In genomic region chr3:38015485-38015884, GRCh38 we compare ENCODE assay signal across 22 cellular contexts. TPM values are rescaled to one million over a fixed set of nuclear protein-coding genes. Genes with fewer than 3 reads are reported as not detected.
"Had no signal": no experiment of that assay in that cellular context is flagged by ENCODE, and none has a peak within 500 bp of the region (broad histone marks: within the 10 kb centered on the region; RNA-seq: fewer than 3 reads in every experiment).

No MANE protein-coding gene starts in this region.

- H3K4me3 Mint-ChIP-seq: naive thymus-derived CD8-positive, alpha-beta T cell; neural crest cell; stimulated activated effector memory CD8-positive, alpha-beta T cell treated with anti-CD3 and anti-CD28 coated beads, Interleukin-12 subunit alpha, Interleukin-12 subunit beta, amount 100 ng/mL, for 72 hours had no signal

- H3K4me1 ChIP-seq: parathyroid adenoma, suprapubic skin, thyroid gland had no signal

- H3K79me2 ChIP-seq: parathyroid adenoma had no signal

- H3K27me3 ChIP-seq: dorsolateral prefrontal cortex, suprapubic skin, thyroid gland had no signal

- ATAC-seq: naive thymus-derived CD8-positive, alpha-beta T cell; sciatic nerve; stimulated activated effector memory CD8-positive, alpha-beta T cell treated with anti-CD3 and anti-CD28 coated beads, Interleukin-12 subunit alpha, Interleukin-12 subunit beta, amount 100 ng/mL, for 72 hours; stimulated activated naive CD8-positive, alpha-beta T cell treated with anti-CD3 and anti-CD28 coated beads, Interleukin-15, Interleukin-2, amounts not matched to agents 100 U/mL and 50 U/mL, for 24 hours had no signal

- DNase-seq: caudate nucleus; cortex of kidney; dorsolateral prefrontal cortex; effector CD8-positive, alpha-beta T cell; foreskin melanocyte; head of caudate nucleus; hippocampal formation; mesendoderm; naive thymus-derived CD8-positive, alpha-beta T cell; nucleus accumbens; stimulated activated CD4-positive, alpha-beta T cell treated with anti-CD3 and anti-CD28 coated beads, Interleukin-4, amount 100 ng/mL, for 1 hour; stimulated activated CD8-positive, alpha-beta memory T cell treated with anti-CD3 and anti-CD28 coated beads, Interleukin-4, amount 100 ng/mL, for 48 hours; stimulated activated naive CD8-positive, alpha-beta T cell treated with anti-CD3 and anti-CD28 coated beads, Interleukin-15, Interleukin-2, amounts not matched to agents 100 U/mL and 50 U/mL, for 24 hours; thyroid gland had no signal

- H3K4me3 ChIP-seq: dorsolateral prefrontal cortex, skin epidermis, suprapubic skin, thyroid gland had no signal

- H3K9me3 ChIP-seq: suprapubic skin, thyroid gland had no signal

- H3K27ac ChIP-seq: dorsolateral prefrontal cortex, parathyroid adenoma, skin epidermis, suprapubic skin, thyroid gland had no signal

- H3K4me1 Mint-ChIP-seq: neural crest cell had no signal

- H3K27me3 Mint-ChIP-seq: naive thymus-derived CD8-positive, alpha-beta T cell had no signal

- H2AFZ ChIP-seq: parathyroid adenoma had no signal

- H3K9ac ChIP-seq: parathyroid adenoma had no signal

RNA-seq across cellular contexts. Expression of gene DLEC1, which starts 23.5 kb away (rescaled TPM):
- total RNA-seq: lung microvascular endothelial cell, pulmonary artery endothelial cell had no signal
